Comparison of ENCODE assay signal across 9 cellular contexts in the genomic region with DNA sequence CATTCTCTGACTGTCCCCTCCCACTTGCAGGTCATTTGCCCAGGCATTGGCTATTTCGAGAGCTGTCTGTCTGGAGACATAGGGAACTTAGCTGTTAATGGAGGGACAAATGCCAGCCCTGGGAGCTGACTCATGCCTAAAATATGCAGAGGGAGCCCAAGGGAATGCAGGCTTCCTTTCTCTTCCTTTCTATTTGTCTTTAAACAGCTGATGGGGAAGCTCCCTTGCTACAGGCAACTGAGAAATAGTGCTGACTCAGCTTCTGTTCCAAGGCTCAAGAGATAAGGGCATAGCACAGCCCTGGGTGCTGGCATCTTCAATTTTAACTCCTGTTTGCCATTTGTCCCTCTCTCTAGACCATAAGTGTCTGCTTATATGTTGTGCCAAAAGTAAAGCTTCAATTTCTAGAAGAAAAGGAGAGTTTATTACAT.
DNase-seq lines count a peak whose midpoint lies in the region; ATAC-seq and TF ChIP-seq lines count a peak whose summit lies in the region.
"Had no signal": no experiment of that assay in that cellular context is flagged by ENCODE, and none has a peak within 500 bp of the region (broad histone marks: within the 10 kb centered on the region; RNA-seq: fewer than 3 reads in every experiment).

No MANE protein-coding gene starts in this region.

- H3K9me3 ChIP-seq in NT2/D1 (ENCODE audit: insufficient read depth, low read length): no peaks in the 10 kb centered on the region
- H3K9me3 ChIP-seq: neutrophil had no signal

- no peak for TF ChIP-seq CTCF in epithelial cell of esophagus (IDR thresholded peaks at IDR 0.05; ENCODE audit: insufficient read depth, low read depth, low read length, missing control alignments)
- TF ChIP-seq CTCF in mesothelial cell of epicardium (IDR thresholded peaks at IDR 0.05; ENCODE audit: unreplicated experiment): no peak

- H3K4me1 Mint-ChIP-seq in mesothelial cell of epicardium: peaks cover 44% of the 10 kb centered on the region
- H3K4me1 Mint-ChIP-seq in activated CD4-positive, alpha-beta memory T cell treated with anti-CD3 and anti-CD28 coated beads, Interleukin-2, amount 10 ng/mL, durations not matched to agents 7 days and 5 days: peaks cover 9% of the 10 kb centered on the region

- no peaks in the 10 kb centered on the region for H3K9me3 Mint-ChIP-seq in mesothelial cell of epicardium
- H3K9me3 Mint-ChIP-seq in activated CD4-positive, alpha-beta memory T cell treated with anti-CD3 and anti-CD28 coated beads, Interleukin-2, amount 10 ng/mL, durations not matched to agents 7 days and 5 days: no peaks in the 10 kb centered on the region

- H3K27me3 Mint-ChIP-seq in mesothelial cell of epicardium (ENCODE audit: low read depth): no peaks in the 10 kb centered on the region
- H3K27me3 Mint-ChIP-seq in activated CD4-positive, alpha-beta memory T cell treated with anti-CD3 and anti-CD28 coated beads, Interleukin-2, amount 10 ng/mL, durations not matched to agents 7 days and 5 days: peaks cover 3% of the 10 kb centered on the region

- H3K9ac ChIP-seq in NT2/D1 (ENCODE audit: insufficient read length, low read depth): no peak overlapping the region

- H3K4me3 ChIP-seq in NT2/D1 (ENCODE audit: insufficient read length, low read depth) (no peak overlapping the region), epithelial cell of esophagus (ENCODE audit: low read length) (no peak overlapping the region)

- H3K36me3 Mint-ChIP-seq in mesothelial cell of epicardium: no peaks in the 10 kb centered on the region
- no peaks in the 10 kb centered on the region for H3K36me3 Mint-ChIP-seq in activated CD4-positive, alpha-beta memory T cell treated with anti-CD3 and anti-CD28 coated beads, Interleukin-2, amount 10 ng/mL, durations not matched to agents 7 days and 5 days (ENCODE audit: low read depth)

- H3K4me3 Mint-ChIP-seq in mesothelial cell of epicardium: no peak overlapping the region
- H3K4me3 Mint-ChIP-seq in activated CD4-positive, alpha-beta memory T cell treated with anti-CD3 and anti-CD28 coated beads, Interleukin-2, amount 10 ng/mL, durations not matched to agents 7 days and 5 days: no peak overlapping the region

- DNase-seq in GM04504 (ENCODE audit: low read depth) (peak; percentile 84), NT2/D1 (ENCODE audit: low read depth, low spot score) (peak; percentile 99), epithelial cell of esophagus (ENCODE audit: low read depth) (peak; percentile 92), mesothelial cell of epicardium (ENCODE audit: low spot score in 2 of 2, unreplicated experiment in 2 of 2) (peak; percentile 35 to 74)
- DNase-seq in activated CD4-positive, alpha-beta memory T cell treated with anti-CD3 and anti-CD28 coated beads, Interleukin-2, amount 10 ng/mL, durations not matched to agents 7 days and 5 days: no peak

- no peak for TF ChIP-seq POLR2A in GM18505 (IDR thresholded peaks at IDR 0.05; ENCODE audit: borderline replicate concordance, extremely low read depth, insufficient read depth, insufficient read length)

- POLR2A ChIA-PET in activated CD4-positive, alpha-beta memory T cell treated with anti-CD3 and anti-CD28 coated beads, Interleukin-2, amount 10 ng/mL, durations not matched to agents 7 days and 5 days (lab: Charles Lee): interaction anchor here (1.4 kb wide), 1 partner anchor 83 kb away, joined by 4 read pairs; the partner anchor contains the start of gene C1GALT1

- CTCF ChIA-PET in activated CD4-positive, alpha-beta memory T cell treated with anti-CD3 and anti-CD28 coated beads, Interleukin-2, amount 10 ng/mL, durations not matched to agents 7 days and 5 days (lab: Charles Lee): interaction anchor here (0.7 to 1.2 kb wide), 3 partner anchors 9 to 437 kb away, joined by 3 read pairs; no protein-coding TSS in a partner anchor

- ATAC-seq in GM21619 (IDR thresholded peaks at IDR 0.05; ENCODE audit: unreplicated experiment) (no peak), GM21360 (IDR thresholded peaks at IDR 0.05; ENCODE audit: unreplicated experiment) (no peak), GM18505 (IDR thresholded peaks at IDR 0.05; ENCODE audit: unreplicated experiment) (no peak)

- H3K4me1 ChIP-seq in NT2/D1 (ENCODE audit: insufficient read depth, insufficient read length): peaks cover 4% of the 10 kb centered on the region

- H3K27ac Mint-ChIP-seq in mesothelial cell of epicardium: peak overlapping the region; percentile 93
- no peak overlapping the region for H3K27ac Mint-ChIP-seq in activated CD4-positive, alpha-beta memory T cell treated with anti-CD3 and anti-CD28 coated beads, Interleukin-2, amount 10 ng/mL, durations not matched to agents 7 days and 5 days

- H3K36me3 ChIP-seq in NT2/D1 (ENCODE audit: insufficient read depth, insufficient read length, low read length): no peaks in the 10 kb centered on the region
- H3K36me3 ChIP-seq: neutrophil had no signal

- H3K27me3 ChIP-seq in NT2/D1 (ENCODE audit: insufficient read depth, insufficient read length): no peaks in the 10 kb centered on the region
- H3K27me3 ChIP-seq: neutrophil had no signal
